In the genomic region with DNA sequence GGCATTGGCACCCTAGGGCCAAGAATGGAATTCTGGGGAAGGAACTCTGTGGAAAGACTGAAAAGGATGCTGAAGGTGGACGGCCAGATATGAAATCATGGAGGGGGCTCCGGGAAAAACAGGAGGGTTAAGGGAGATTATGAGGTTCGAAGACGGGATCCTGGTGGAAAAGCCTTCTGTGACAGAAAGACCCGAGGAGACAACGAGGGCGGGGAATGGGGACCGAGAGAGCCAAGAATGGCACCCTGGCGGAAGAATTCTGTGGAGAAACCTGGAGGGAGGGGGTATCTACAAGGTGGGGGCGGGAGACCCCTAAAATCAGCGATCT, we compare ENCODE assay signal across 8 cellular contexts. TPM values are rescaled to one million over a fixed set of nuclear protein-coding genes. Genes with fewer than 3 reads are reported as not detected.
DNase-seq lines count a peak whose midpoint lies in the region; ATAC-seq, FAIRE-seq and TF ChIP-seq lines count a peak whose summit lies in the region.

No MANE protein-coding gene starts in this region.

- peak overlapping the region; percentile 95 for H3K27ac Mint-ChIP-seq in activated CD4-positive, alpha-beta T cell treated with anti-CD3 and anti-CD28 coated beads, Interleukin-2, amount 10 ng/mL, durations not matched to agents 7 days and 5 days
- H3K27ac Mint-ChIP-seq in activated CD8-positive, alpha-beta T cell treated with anti-CD3 and anti-CD28 coated beads for 36 hours, result peak overlapping the region; percentile 98

- no peaks in the 10 kb centered on the region for H3K27me3 ChIP-seq in tibial artery

- peaks cover 44% of the 10 kb centered on the region for H3K36me3 Mint-ChIP-seq in activated CD4-positive, alpha-beta T cell treated with anti-CD3 and anti-CD28 coated beads, Interleukin-2, amount 10 ng/mL, durations not matched to agents 7 days and 5 days (ENCODE audit: low read depth)
- H3K36me3 Mint-ChIP-seq in activated CD8-positive, alpha-beta T cell treated with anti-CD3 and anti-CD28 coated beads for 36 hours (ENCODE audit: low read depth), result peaks cover 69% of the 10 kb centered on the region

- intact Hi-C loops in activated CD8-positive, alpha-beta T cell treated with anti-CD3 and anti-CD28 coated beads for 36 hours (cut with micrococcal nuclease), result loop anchor here (5.0 to 10.0 kb wide), 3 partner anchors 108 to 423 kb away; no protein-coding TSS in a partner anchor
- intact Hi-C loops in kidney (cut with DNase I) (no loop called here), tibial artery (cut with DNase I; ENCODE audit: low total_unique reads) (loop anchor here (10.0 kb wide), 1 partner anchor 125 kb away; no protein-coding TSS in a partner anchor)

- TF ChIP-seq CTCF in activated CD8-positive, alpha-beta T cell treated with anti-CD3 and anti-CD28 coated beads for 36 hours (IDR thresholded peaks at IDR 0.05), result no peak
- TF ChIP-seq CTCF in kidney (IDR thresholded peaks at IDR 0.05; ENCODE audit: borderline replicate concordance, extremely low read depth, insufficient read depth), result no peak
- no peak for TF ChIP-seq CTCF in tibial artery (IDR thresholded peaks at IDR 0.05)

- DNase-seq in activated CD4-positive, alpha-beta T cell treated with anti-CD3 and anti-CD28 coated beads, Interleukin-2, amount 10 ng/mL, durations not matched to agents 7 days and 5 days, result no peak
- no peak for DNase-seq in activated CD4-positive, alpha-beta T cell treated with anti-CD3 and anti-CD28 coated beads for 48 hours
- DNase-seq in activated CD8-positive, alpha-beta T cell treated with anti-CD3 and anti-CD28 coated beads for 36 hours, result no peak
- DNase-seq in kidney, result no peak
- no peak for DNase-seq in tibial artery
- DNase-seq in HTR-8/SVneo (ENCODE audit: insufficient read length, low spot score), result no peak

- H3K4me3 ChIP-seq in kidney (ENCODE audit: low read length in 2 of 2) (peak overlapping the region; percentile 95 to 96), tibial artery (peak overlapping the region; percentile 63 to 91)

- H3K4me1 ChIP-seq in kidney (ENCODE audit: control insufficient read depth in 1 of 2, insufficient read depth in 1 of 2, low read depth in 1 of 2, low read length in 2 of 2) (peaks cover 3 to 13% of the 10 kb centered on the region in 2 donors), tibial artery (peaks cover 0 to 25% (median 19%) of the 10 kb centered on the region in 4 donors)

- H3K9me3 ChIP-seq in kidney (ENCODE audit: control insufficient read depth in 1 of 2, low read length in 2 of 2) (no peaks in the 10 kb centered on the region), tibial artery (no peaks in the 10 kb centered on the region)

- H3K27me3 Mint-ChIP-seq in activated CD4-positive, alpha-beta T cell treated with anti-CD3 and anti-CD28 coated beads, Interleukin-2, amount 10 ng/mL, durations not matched to agents 7 days and 5 days, result no peaks in the 10 kb centered on the region
- H3K27me3 Mint-ChIP-seq in activated CD8-positive, alpha-beta T cell treated with anti-CD3 and anti-CD28 coated beads for 36 hours, result peaks cover 2% of the 10 kb centered on the region

- peaks cover 64% of the 10 kb centered on the region for H3K4me1 Mint-ChIP-seq in activated CD4-positive, alpha-beta T cell treated with anti-CD3 and anti-CD28 coated beads, Interleukin-2, amount 10 ng/mL, durations not matched to agents 7 days and 5 days
- H3K4me1 Mint-ChIP-seq in activated CD8-positive, alpha-beta T cell treated with anti-CD3 and anti-CD28 coated beads for 36 hours (ENCODE audit: low read depth), result peaks cover 51% of the 10 kb centered on the region

- H3K36me3 ChIP-seq in kidney (ENCODE audit: control insufficient read depth in 1 of 2, insufficient read depth in 2 of 2, low read length in 2 of 2) (peaks cover 10 to 14% of the 10 kb centered on the region in 2 donors), tibial artery (peaks cover 12 to 44% (median 20%) of the 10 kb centered on the region in 3 donors)

- peak overlapping the region; percentile 95 for H3K4me3 Mint-ChIP-seq in activated CD4-positive, alpha-beta T cell treated with anti-CD3 and anti-CD28 coated beads, Interleukin-2, amount 10 ng/mL, durations not matched to agents 7 days and 5 days
- H3K4me3 Mint-ChIP-seq in activated CD8-positive, alpha-beta T cell treated with anti-CD3 and anti-CD28 coated beads for 36 hours, result peak overlapping the region; percentile 85

- no peak for FAIRE-seq in kidney (lab: Jason Lieb, UNC)
- no peak for FAIRE-seq in HTR-8/SVneo (lab: Jason Lieb, UNC)

- H3K9ac ChIP-seq in kidney (ENCODE audit: low read length in 2 of 2), result peak overlapping the region; percentile 77 to 90

- POLR2A ChIA-PET in activated CD4-positive, alpha-beta T cell treated with anti-CD3 and anti-CD28 coated beads, Interleukin-2, amount 10 ng/mL, durations not matched to agents 7 days and 5 days (lab: Charles Lee), result no interaction called here
- POLR2A ChIA-PET in activated CD8-positive, alpha-beta T cell treated with anti-CD3 and anti-CD28 coated beads for 36 hours (lab: Charles Lee), result interaction anchor here (1.1 kb wide), 1 partner anchor 9 kb away, joined by 4 read pairs; no protein-coding TSS in a partner anchor

- no peaks in the 10 kb centered on the region for H3K9me3 Mint-ChIP-seq in activated CD4-positive, alpha-beta T cell treated with anti-CD3 and anti-CD28 coated beads, Interleukin-2, amount 10 ng/mL, durations not matched to agents 7 days and 5 days
- H3K9me3 Mint-ChIP-seq in activated CD8-positive, alpha-beta T cell treated with anti-CD3 and anti-CD28 coated beads for 36 hours, result no peaks in the 10 kb centered on the region

- no peak for ATAC-seq in activated CD8-positive, alpha-beta T cell treated with anti-CD3 and anti-CD28 coated beads for 36 hours
- ATAC-seq in GM19023 (IDR thresholded peaks at IDR 0.05; ENCODE audit: unreplicated experiment) (no peak), GM21360 (IDR thresholded peaks at IDR 0.05; ENCODE audit: unreplicated experiment) (no peak)

- CTCF ChIA-PET in activated CD4-positive, alpha-beta T cell treated with anti-CD3 and anti-CD28 coated beads, Interleukin-2, amount 10 ng/mL, durations not matched to agents 7 days and 5 days (lab: Charles Lee), result no interaction called here
- CTCF ChIA-PET in activated CD8-positive, alpha-beta T cell treated with anti-CD3 and anti-CD28 coated beads for 36 hours (lab: Charles Lee), result interaction anchor here (1.1 kb wide), 1 partner anchor 421 kb away, joined by 3 read pairs; no protein-coding TSS in a partner anchor

- peak overlapping the region; percentile 8 to 47 for H3K27ac ChIP-seq in kidney (ENCODE audit: low read depth in 2 of 2, low read length in 2 of 2)
- H3K27ac ChIP-seq in tibial artery, result peak overlapping the region; percentile 74 to 75

RNA-seq across cellular contexts. Expression of a gene that starts 0.4 kb away (rescaled TPM):
- 10 to 100 TPM; 15.1 to 17.8 TPM for total RNA-seq in activated CD4-positive, alpha-beta T cell treated with anti-CD3 and anti-CD28 coated beads, Interleukin-2, amount 10 ng/mL, durations not matched to agents 7 days and 5 days
- total RNA-seq in activated CD8-positive, alpha-beta T cell treated with anti-CD3 and anti-CD28 coated beads for 36 hours, result 10 to 100 TPM; 15.9 to 16.7 TPM
- total RNA-seq in kidney, result 12.3 TPM
- polyA plus RNA-seq in kidney (ENCODE audit: insufficient read depth, low read depth, low replicate concordance), result 9.1 TPM

RNA-seq across cellular contexts. Expression of a gene that starts 0.5 kb away (rescaled TPM):
- total RNA-seq in activated CD4-positive, alpha-beta T cell treated with anti-CD3 and anti-CD28 coated beads, Interleukin-2, amount 10 ng/mL, durations not matched to agents 7 days and 5 days, result 10 to 100 TPM; 32.1 to 32.4 TPM
- total RNA-seq in activated CD8-positive, alpha-beta T cell treated with anti-CD3 and anti-CD28 coated beads for 36 hours, result 10 to 100 TPM; 46.6 to 47.8 TPM
- total RNA-seq in kidney, result 6.6 TPM
- 1.9 TPM for polyA plus RNA-seq in kidney (ENCODE audit: insufficient read depth, low read depth, low replicate concordance)

RNA-seq across cellular contexts. Expression of a gene that starts 38.6 kb away (rescaled TPM):
- total RNA-seq in activated CD4-positive, alpha-beta T cell treated with anti-CD3 and anti-CD28 coated beads, Interleukin-2, amount 10 ng/mL, durations not matched to agents 7 days and 5 days, result not detected
- total RNA-seq in activated CD8-positive, alpha-beta T cell treated with anti-CD3 and anti-CD28 coated beads for 36 hours, result not detected
- 1.7 TPM for total RNA-seq in kidney
- 6.8 TPM for polyA plus RNA-seq in kidney (ENCODE audit: insufficient read depth, low read depth, low replicate concordance)

RNA-seq across cellular contexts. Expression of a gene that starts 56.0 kb away (rescaled TPM):
- 10 to 100 TPM; 30.0 to 30.3 TPM for total RNA-seq in activated CD4-positive, alpha-beta T cell treated with anti-CD3 and anti-CD28 coated beads, Interleukin-2, amount 10 ng/mL, durations not matched to agents 7 days and 5 days
- 10 to 100 TPM; 52.1 to 54.8 TPM for total RNA-seq in activated CD8-positive, alpha-beta T cell treated with anti-CD3 and anti-CD28 coated beads for 36 hours
- total RNA-seq in kidney, result 49.1 TPM
- 88.9 TPM for polyA plus RNA-seq in kidney (ENCODE audit: insufficient read depth, low read depth, low replicate concordance)
